ENCODE assay signal across 11 cellular contexts in the genomic region with DNA sequence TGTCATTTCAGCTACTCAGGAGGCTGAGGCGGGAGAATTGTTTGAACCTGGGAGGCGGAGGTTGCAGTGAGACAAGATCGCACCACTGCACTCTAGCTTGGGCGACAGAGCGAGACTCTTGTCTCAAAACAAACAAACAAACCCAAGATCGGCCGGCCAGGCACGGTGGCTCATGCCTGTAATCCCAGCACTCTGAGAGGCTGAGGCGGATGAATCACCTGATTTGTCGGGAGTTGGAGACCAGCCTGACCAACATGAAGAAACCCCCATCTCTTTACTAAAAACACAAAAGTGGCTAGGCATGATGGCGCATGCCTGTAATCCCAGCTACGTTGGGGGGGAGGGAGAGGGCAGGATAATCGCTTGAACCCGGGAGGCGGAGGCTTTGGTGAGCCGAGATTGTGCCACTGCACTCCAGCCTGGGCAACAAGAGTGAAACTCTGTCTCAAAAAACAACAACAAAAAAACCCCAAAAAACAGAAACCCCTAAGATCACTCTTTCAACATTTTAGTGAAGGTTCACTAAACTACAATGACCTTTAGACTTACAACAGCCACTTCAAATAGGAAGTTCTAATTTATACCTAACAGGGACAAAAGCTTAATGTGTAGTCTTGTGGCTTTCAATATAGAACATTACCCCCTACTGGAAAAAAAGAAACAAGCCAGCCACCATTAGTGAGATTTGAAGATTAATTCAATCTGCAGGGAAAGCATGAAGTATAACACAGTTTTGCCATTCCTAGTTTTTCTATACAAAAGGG. TPM values are rescaled to one million over a fixed set of nuclear protein-coding genes. Genes with fewer than 3 reads are reported as not detected.
A peak's percentile ranks its signal among the peaks of the same experiment; 100 is the strongest.
DNase-seq lines count a peak whose midpoint lies in the region; ATAC-seq and TF ChIP-seq lines count a peak whose summit lies in the region.
"Had no signal": no experiment of that assay in that cellular context is flagged by ENCODE, and none has a peak within 500 bp of the region (broad histone marks: within the 10 kb centered on the region; RNA-seq: fewer than 3 reads in every experiment).

No MANE protein-coding gene starts in this region.

- peaks cover 98% of the 10 kb centered on the region for H3K36me3 ChIP-seq in DOHH2 (ENCODE audit: control insufficient read depth, low read length)

- no peaks in the 10 kb centered on the region for H3K9me3 ChIP-seq in DOHH2 (ENCODE audit: control insufficient read depth, insufficient read depth, low read length)
- H3K9me3 ChIP-seq: neutrophil had no signal

- peaks cover 94% of the 10 kb centered on the region for H3K36me3 Mint-ChIP-seq in WTC11

- CTCF ChIA-PET in WTC11 (lab: Charles Lee), result no interaction called here

- H3K27me3 Mint-ChIP-seq in WTC11 (ENCODE audit: low read depth), result no peaks in the 10 kb centered on the region
- H3K27me3 Mint-ChIP-seq: activated B cell treated with CpG ODN at 0.5 μM for 24 hours had no signal

- no peaks in the 10 kb centered on the region for H3K9me2 ChIP-seq in DOHH2 (replicated peaks; ENCODE audit: control insufficient read depth, low read length)

- peaks cover 13% of the 10 kb centered on the region for H3F3A ChIP-seq in DOHH2 (ENCODE audit: control insufficient read depth, insufficient read depth)

- H3K27ac ChIP-seq in DOHH2 (ENCODE audit: low read depth, low read length) (no peak overlapping the region), foreskin keratinocyte (no peak overlapping the region)
- H3K27ac ChIP-seq: neutrophil had no signal

- H3K79me2 ChIP-seq in DOHH2 (ENCODE audit: control insufficient read depth, low read length), result peaks cover 98% of the 10 kb centered on the region

- H3K4me1 Mint-ChIP-seq in WTC11, result no peaks in the 10 kb centered on the region

- TF ChIP-seq CTCF in DOHH2 (IDR thresholded peaks at IDR 0.05; ENCODE audit: low read depth, low read length, poor library complexity, severe bottlenecking) (peak; percentile 21), WTC11 (IDR thresholded peaks at IDR 0.05) (no peak), foreskin keratinocyte (conservative IDR thresholded peaks at IDR 0.05) (peak; percentile 28)

- DNase-seq in A172 (ENCODE audit: low spot score) (peak; percentile 50), WTC11 (ENCODE audit: low spot score) (no peak), foreskin keratinocyte (no peak), sciatic nerve (ENCODE audit: low spot score) (no peak), GM03348 (ENCODE audit: low spot score) (no peak)
- DNase-seq: activated B cell treated with CpG ODN at 0.5 μM for 24 hours, NCI-H2029 treated with DMSO at 0.1 percent for 48 hours had no signal

- H3K27ac Mint-ChIP-seq in WTC11, result peak overlapping the region; percentile 41; the same call in 1 of the 2 replicates
- H3K27ac Mint-ChIP-seq: activated B cell treated with CpG ODN at 0.5 μM for 24 hours had no signal

- H4K20me1 ChIP-seq in DOHH2 (ENCODE audit: control insufficient read depth, insufficient read depth, low read depth, low read length), result peaks cover 24% of the 10 kb centered on the region; the same call in 1 of the 2 replicates

- intact Hi-C loops in sciatic nerve (cut with DNase I), result no loop called here

- H3K4me3 Mint-ChIP-seq in WTC11, result no peak overlapping the region
- H3K4me3 Mint-ChIP-seq: activated B cell treated with CpG ODN at 0.5 μM for 24 hours had no signal

- no peak for ATAC-seq in WTC11
- no peak for ATAC-seq in foreskin keratinocyte
- ATAC-seq in GM21825 (IDR thresholded peaks at IDR 0.05; ENCODE audit: unreplicated experiment), result no peak
- no peak for ATAC-seq in HG02870 (IDR thresholded peaks at IDR 0.05; ENCODE audit: unreplicated experiment)
- no peak for ATAC-seq in sciatic nerve

- H3K4me1 ChIP-seq in DOHH2 (ENCODE audit: control insufficient read depth, low read length), result peaks cover 1% of the 10 kb centered on the region
- no peaks in the 10 kb centered on the region for H3K4me1 ChIP-seq in foreskin keratinocyte

- H3K4me2 ChIP-seq in DOHH2 (ENCODE audit: low read length), result no peak overlapping the region

- H3K27me3 ChIP-seq in DOHH2 (ENCODE audit: control insufficient read depth, low read length), result no peaks in the 10 kb centered on the region
- no peaks in the 10 kb centered on the region for H3K27me3 ChIP-seq in foreskin keratinocyte
- H3K27me3 ChIP-seq: neutrophil had no signal

- no peaks in the 10 kb centered on the region for H3K9me3 Mint-ChIP-seq in WTC11
- H3K9me3 Mint-ChIP-seq: activated B cell treated with CpG ODN at 0.5 μM for 24 hours had no signal

- no peak overlapping the region for H3K4me3 ChIP-seq in DOHH2 (ENCODE audit: low read length)

- POLR2A ChIA-PET in WTC11 (lab: Charles Lee), result no interaction called here

TF ChIP-seq in WTC11, 78 proteins besides CTCF, POLR2A, EP300 and RAD21 (continues in another document):
- TF ChIP-seq HMGA2 (CRISPR knock-in tag; IDR thresholded peaks at IDR 0.05), result no peak
- no peak for TF ChIP-seq RORB (CRISPR knock-in tag; IDR thresholded peaks at IDR 0.05)
- TF ChIP-seq, protein P1, sequence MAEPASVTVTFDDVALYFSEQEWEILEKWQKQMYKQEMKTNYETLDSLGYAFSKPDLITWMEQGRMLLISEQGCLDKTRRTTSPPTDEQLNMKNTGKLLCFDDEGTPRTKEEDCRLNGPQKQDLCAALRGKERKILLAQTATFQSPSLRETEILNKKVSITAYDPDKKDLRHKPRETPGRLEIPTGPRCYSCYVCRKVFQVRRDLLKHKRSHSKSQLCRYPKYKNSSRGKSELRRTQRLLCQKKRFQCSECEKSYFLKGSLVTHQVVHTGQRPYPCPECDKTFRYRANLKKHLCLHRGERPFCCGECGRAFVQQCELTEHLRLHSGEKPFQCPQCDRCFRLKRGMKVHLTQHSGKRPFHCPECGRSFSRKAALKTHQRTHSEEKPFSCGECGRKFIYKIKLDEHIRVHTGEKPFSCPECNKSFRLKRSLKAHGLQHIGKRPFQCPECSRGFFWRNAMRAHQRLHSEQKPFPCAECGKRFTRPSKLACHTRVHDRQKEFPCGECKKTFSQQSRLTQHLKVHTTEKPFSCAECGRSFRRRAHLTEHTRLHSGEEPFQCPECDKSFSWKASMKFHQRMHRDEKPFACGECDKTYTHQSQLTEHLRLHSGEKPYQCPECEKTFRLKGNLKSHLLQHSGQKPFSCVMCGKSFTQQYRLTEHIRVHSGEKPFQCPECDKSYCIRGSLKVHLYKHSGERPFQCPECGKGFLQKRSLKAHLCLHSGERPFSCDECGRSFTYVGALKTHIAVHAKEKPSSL (CRISPR knock-in tag; conservative IDR thresholded peaks at IDR 0.05), result no peak
- no peak for TF ChIP-seq ZNF232 (CRISPR knock-in tag; IDR thresholded peaks at IDR 0.05)
- TF ChIP-seq, protein P2, sequence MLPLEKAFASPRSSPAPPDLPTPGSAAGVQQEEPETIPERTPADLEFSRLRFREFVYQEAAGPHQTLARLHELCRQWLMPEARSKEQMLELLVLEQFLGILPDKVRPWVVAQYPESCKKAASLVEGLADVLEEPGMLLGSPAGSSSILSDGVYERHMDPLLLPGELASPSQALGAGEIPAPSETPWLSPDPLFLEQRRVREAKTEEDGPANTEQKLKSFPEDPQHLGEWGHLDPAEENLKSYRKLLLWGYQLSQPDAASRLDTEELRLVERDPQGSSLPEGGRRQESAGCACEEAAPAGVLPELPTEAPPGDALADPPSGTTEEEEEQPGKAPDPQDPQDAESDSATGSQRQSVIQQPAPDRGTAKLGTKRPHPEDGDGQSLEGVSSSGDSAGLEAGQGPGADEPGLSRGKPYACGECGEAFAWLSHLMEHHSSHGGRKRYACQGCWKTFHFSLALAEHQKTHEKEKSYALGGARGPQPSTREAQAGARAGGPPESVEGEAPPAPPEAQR (CRISPR knock-in tag; IDR thresholded peaks at IDR 0.05), result no peak
- TF ChIP-seq, protein P3, sequence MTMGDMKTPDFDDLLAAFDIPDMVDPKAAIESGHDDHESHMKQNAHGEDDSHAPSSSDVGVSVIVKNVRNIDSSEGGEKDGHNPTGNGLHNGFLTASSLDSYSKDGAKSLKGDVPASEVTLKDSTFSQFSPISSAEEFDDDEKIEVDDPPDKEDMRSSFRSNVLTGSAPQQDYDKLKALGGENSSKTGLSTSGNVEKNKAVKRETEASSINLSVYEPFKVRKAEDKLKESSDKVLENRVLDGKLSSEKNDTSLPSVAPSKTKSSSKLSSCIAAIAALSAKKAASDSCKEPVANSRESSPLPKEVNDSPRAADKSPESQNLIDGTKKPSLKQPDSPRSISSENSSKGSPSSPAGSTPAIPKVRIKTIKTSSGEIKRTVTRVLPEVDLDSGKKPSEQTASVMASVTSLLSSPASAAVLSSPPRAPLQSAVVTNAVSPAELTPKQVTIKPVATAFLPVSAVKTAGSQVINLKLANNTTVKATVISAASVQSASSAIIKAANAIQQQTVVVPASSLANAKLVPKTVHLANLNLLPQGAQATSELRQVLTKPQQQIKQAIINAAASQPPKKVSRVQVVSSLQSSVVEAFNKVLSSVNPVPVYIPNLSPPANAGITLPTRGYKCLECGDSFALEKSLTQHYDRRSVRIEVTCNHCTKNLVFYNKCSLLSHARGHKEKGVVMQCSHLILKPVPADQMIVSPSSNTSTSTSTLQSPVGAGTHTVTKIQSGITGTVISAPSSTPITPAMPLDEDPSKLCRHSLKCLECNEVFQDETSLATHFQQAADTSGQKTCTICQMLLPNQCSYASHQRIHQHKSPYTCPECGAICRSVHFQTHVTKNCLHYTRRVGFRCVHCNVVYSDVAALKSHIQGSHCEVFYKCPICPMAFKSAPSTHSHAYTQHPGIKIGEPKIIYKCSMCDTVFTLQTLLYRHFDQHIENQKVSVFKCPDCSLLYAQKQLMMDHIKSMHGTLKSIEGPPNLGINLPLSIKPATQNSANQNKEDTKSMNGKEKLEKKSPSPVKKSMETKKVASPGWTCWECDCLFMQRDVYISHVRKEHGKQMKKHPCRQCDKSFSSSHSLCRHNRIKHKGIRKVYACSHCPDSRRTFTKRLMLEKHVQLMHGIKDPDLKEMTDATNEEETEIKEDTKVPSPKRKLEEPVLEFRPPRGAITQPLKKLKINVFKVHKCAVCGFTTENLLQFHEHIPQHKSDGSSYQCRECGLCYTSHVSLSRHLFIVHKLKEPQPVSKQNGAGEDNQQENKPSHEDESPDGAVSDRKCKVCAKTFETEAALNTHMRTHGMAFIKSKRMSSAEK (CRISPR knock-in tag; IDR thresholded peaks at IDR 0.05; ENCODE audit: borderline replicate concordance), result no peak
- no peak for TF ChIP-seq NR2C2 (CRISPR knock-in tag; IDR thresholded peaks at IDR 0.05)
- TF ChIP-seq NR1H2 (CRISPR knock-in tag; IDR thresholded peaks at IDR 0.05), result no peak

RNA-seq across cellular contexts. Expression of a gene that starts 7.0 kb away (rescaled TPM):
- total RNA-seq in A172 (2014; rRNA removed; shearing (Covaris generic)), result 605 and 654 TPM in 2 replicates
- total RNA-seq in WTC11 (2021) (313 to 414 TPM (median 328 TPM) in 3 replicates), foreskin keratinocyte (260 and 277 TPM in 2 replicates), sciatic nerve (152 TPM)
- 122 and 152 TPM in 2 replicates for polyA plus RNA-seq in foreskin keratinocyte

RNA-seq across cellular contexts. Expression of a gene that starts 25.2 kb away (rescaled TPM):
- total RNA-seq in A172 (2014; rRNA removed; shearing (Covaris generic)), result 165 and 172 TPM in 2 replicates
- total RNA-seq in WTC11 (2021), result 110 to 137 TPM (median 115 TPM) in 3 replicates
- 116 and 125 TPM in 2 replicates for total RNA-seq in foreskin keratinocyte
- 57.1 and 69.2 TPM in 2 replicates for polyA plus RNA-seq in foreskin keratinocyte
- 74.2 TPM for total RNA-seq in sciatic nerve
